In genomic region chr9:36036780-36037579, GRCh38 we compare ENCODE assay signal across 8 cellular contexts. TPM values are rescaled to one million over a fixed set of nuclear protein-coding genes. Genes with fewer than 3 reads are reported as not detected.
DNase-seq lines count a peak whose midpoint lies in the region; ATAC-seq and TF ChIP-seq lines count a peak whose summit lies in the region.

A gene with protein sequence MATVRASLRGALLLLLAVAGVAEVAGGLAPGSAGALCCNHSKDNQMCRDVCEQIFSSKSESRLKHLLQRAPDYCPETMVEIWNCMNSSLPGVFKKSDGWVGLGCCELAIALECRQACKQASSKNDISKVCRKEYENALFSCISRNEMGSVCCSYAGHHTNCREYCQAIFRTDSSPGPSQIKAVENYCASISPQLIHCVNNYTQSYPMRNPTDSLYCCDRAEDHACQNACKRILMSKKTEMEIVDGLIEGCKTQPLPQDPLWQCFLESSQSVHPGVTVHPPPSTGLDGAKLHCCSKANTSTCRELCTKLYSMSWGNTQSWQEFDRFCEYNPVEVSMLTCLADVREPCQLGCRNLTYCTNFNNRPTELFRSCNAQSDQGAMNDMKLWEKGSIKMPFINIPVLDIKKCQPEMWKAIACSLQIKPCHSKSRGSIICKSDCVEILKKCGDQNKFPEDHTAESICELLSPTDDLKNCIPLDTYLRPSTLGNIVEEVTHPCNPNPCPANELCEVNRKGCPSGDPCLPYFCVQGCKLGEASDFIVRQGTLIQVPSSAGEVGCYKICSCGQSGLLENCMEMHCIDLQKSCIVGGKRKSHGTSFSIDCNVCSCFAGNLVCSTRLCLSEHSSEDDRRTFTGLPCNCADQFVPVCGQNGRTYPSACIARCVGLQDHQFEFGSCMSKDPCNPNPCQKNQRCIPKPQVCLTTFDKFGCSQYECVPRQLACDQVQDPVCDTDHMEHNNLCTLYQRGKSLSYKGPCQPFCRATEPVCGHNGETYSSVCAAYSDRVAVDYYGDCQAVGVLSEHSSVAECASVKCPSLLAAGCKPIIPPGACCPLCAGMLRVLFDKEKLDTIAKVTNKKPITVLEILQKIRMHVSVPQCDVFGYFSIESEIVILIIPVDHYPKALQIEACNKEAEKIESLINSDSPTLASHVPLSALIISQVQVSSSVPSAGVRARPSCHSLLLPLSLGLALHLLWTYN (plus strand): TSS chr9:36036913. CDS start chr9:36036999, 86 bp downstream.

- H3K4me1 Mint-ChIP-seq in CD8-positive, alpha-beta memory T cell, result peaks cover 37 to 48% (median 45%) of the 10 kb centered on the region in 3 donors
- H3K4me1 Mint-ChIP-seq in activated T-helper 17 cell treated with anti-CD3 and anti-CD28 coated beads, Interleukin-2, amount 50 U/mL, for 72 hours, result peaks cover 20% of the 10 kb centered on the region
- peaks cover 27 to 50% (median 46%) of the 10 kb centered on the region in 7 donors for H3K4me1 Mint-ChIP-seq in naive thymus-derived CD4-positive, alpha-beta T cell
- H3K4me1 Mint-ChIP-seq in stimulated activated effector memory CD8-positive, alpha-beta T cell treated with anti-CD3 and anti-CD28 coated beads, Interleukin-12 subunit alpha, Interleukin-12 subunit beta, amount 100 ng/mL, for 72 hours, result peaks cover 29% of the 10 kb centered on the region

- TF ChIP-seq CTCF in GM20000 (IDR thresholded peaks at IDR 0.05; ENCODE audit: extremely low read depth, missing control alignments), result no peak
- no peak for TF ChIP-seq CTCF in fibroblast of mammary gland (conservative IDR thresholded peaks at IDR 0.05; ENCODE audit: control insufficient read depth, insufficient read depth, low read depth, low read length)

- H3K4me1 ChIP-seq in CD8-positive, alpha-beta memory T cell (ENCODE audit: insufficient read depth, low read length), result peaks cover 25% of the 10 kb centered on the region
- H3K4me1 ChIP-seq in naive thymus-derived CD4-positive, alpha-beta T cell (ENCODE audit: control insufficient read depth in 2 of 2, insufficient read depth in 2 of 2, low read length in 2 of 2), result peaks cover 0 to 31% of the 10 kb centered on the region in 2 donors

- H3K27ac ChIP-seq in CD8-positive, alpha-beta memory T cell (ENCODE audit: low read depth, low read length), result peak within 1 kb of the TSS; percentile 25
- peak within 1 kb of the TSS; percentile 72 for H3K27ac ChIP-seq in naive thymus-derived CD4-positive, alpha-beta T cell (ENCODE audit: low read depth, low read length)

- no peaks in the 10 kb centered on the region for H3K9me3 Mint-ChIP-seq in CD8-positive, alpha-beta memory T cell
- H3K9me3 Mint-ChIP-seq in activated T-helper 17 cell treated with anti-CD3 and anti-CD28 coated beads, Interleukin-2, amount 50 U/mL, for 72 hours, result no peaks in the 10 kb centered on the region
- no peaks in the 10 kb centered on the region for H3K9me3 Mint-ChIP-seq in naive thymus-derived CD4-positive, alpha-beta T cell
- no peaks in the 10 kb centered on the region for H3K9me3 Mint-ChIP-seq in stimulated activated effector memory CD8-positive, alpha-beta T cell treated with anti-CD3 and anti-CD28 coated beads, Interleukin-12 subunit alpha, Interleukin-12 subunit beta, amount 100 ng/mL, for 72 hours

- peak; percentile 77 to 86 (median 83) for DNase-seq in CD8-positive, alpha-beta memory T cell
- DNase-seq in GM20000 (ENCODE audit: low spot score) (peak; percentile 95), HuH-7 (ENCODE audit: low spot score) (peak; percentile 74), OCI-M2 (lab: John Stamatoyannopoulos, UW; ENCODE audit: unreplicated experiment) (peak; percentile 7), fibroblast of mammary gland (ENCODE audit: low read depth) (peak; percentile 92)
- peak; percentile 70 to 95 (median 80) for DNase-seq in naive thymus-derived CD4-positive, alpha-beta T cell
- DNase-seq in stimulated activated effector memory CD8-positive, alpha-beta T cell treated with anti-CD3 and anti-CD28 coated beads, Interleukin-12 subunit alpha, Interleukin-12 subunit beta, amount 100 ng/mL, for 72 hours (ENCODE audit: low spot score in 2 of 2), result peak; percentile 83 to 91

- H3K36me3 ChIP-seq in CD8-positive, alpha-beta memory T cell (ENCODE audit: insufficient read depth, low read length), result no peaks in the 10 kb centered on the region
- H3K36me3 ChIP-seq in naive thymus-derived CD4-positive, alpha-beta T cell (ENCODE audit: control insufficient read depth in 2 of 3, insufficient read depth in 3 of 3, low read length in 3 of 3), result peaks cover 0 to 7% (median 0%) of the 10 kb centered on the region in 3 experiments

- peak within 1 kb of the TSS; percentile 68 for H3K4me3 ChIP-seq in CD8-positive, alpha-beta memory T cell (ENCODE audit: low read length)
- peak within 1 kb of the TSS; percentile 80 for H3K4me3 ChIP-seq in fibroblast of mammary gland (ENCODE audit: control insufficient read depth, low read depth, low read length)
- peak within 1 kb of the TSS; percentile 69 for H3K4me3 ChIP-seq in naive thymus-derived CD4-positive, alpha-beta T cell (ENCODE audit: low read length)

- H3K27me3 ChIP-seq in CD8-positive, alpha-beta memory T cell (ENCODE audit: insufficient read depth, low read length, poor library complexity, severe bottlenecking), result no peaks in the 10 kb centered on the region
- no peaks in the 10 kb centered on the region for H3K27me3 ChIP-seq in naive thymus-derived CD4-positive, alpha-beta T cell (ENCODE audit: control insufficient read depth in 2 of 2, insufficient read depth in 2 of 2, low read length in 2 of 2)

- ATAC-seq in activated T-helper 17 cell treated with anti-CD3 and anti-CD28 coated beads, Interleukin-2, amount 50 U/mL, for 72 hours (replicated peaks), result peak; percentile 97
- ATAC-seq in naive thymus-derived CD4-positive, alpha-beta T cell, result peak; percentile 98
- ATAC-seq in stimulated activated effector memory CD8-positive, alpha-beta T cell treated with anti-CD3 and anti-CD28 coated beads, Interleukin-12 subunit alpha, Interleukin-12 subunit beta, amount 100 ng/mL, for 72 hours, result peak; percentile 96

- intact Hi-C loops in naive thymus-derived CD4-positive, alpha-beta T cell (cut with micrococcal nuclease), result loop anchor here in 1 of 2 donors (1.0 to 5.0 kb wide), 4 partner anchors 56 to 290 kb away; partner anchors contain the start of genes CCIN, CLTA, GBA2 and RGP1

- peak within 1 kb of the TSS in 7 of 8 donors; percentile 21 to 94 (median 82) for H3K27ac Mint-ChIP-seq in CD8-positive, alpha-beta memory T cell
- peak within 1 kb of the TSS; percentile 81 for H3K27ac Mint-ChIP-seq in activated T-helper 17 cell treated with anti-CD3 and anti-CD28 coated beads, Interleukin-2, amount 50 U/mL, for 72 hours
- H3K27ac Mint-ChIP-seq in naive thymus-derived CD4-positive, alpha-beta T cell, result peak within 1 kb of the TSS; percentile 55 to 90 (median 81)
- H3K27ac Mint-ChIP-seq in stimulated activated effector memory CD8-positive, alpha-beta T cell treated with anti-CD3 and anti-CD28 coated beads, Interleukin-12 subunit alpha, Interleukin-12 subunit beta, amount 100 ng/mL, for 72 hours, result peak within 1 kb of the TSS; percentile 79

- H3K9me3 ChIP-seq in CD8-positive, alpha-beta memory T cell (ENCODE audit: low read length), result no peaks in the 10 kb centered on the region
- H3K9me3 ChIP-seq in naive thymus-derived CD4-positive, alpha-beta T cell (ENCODE audit: control insufficient read depth in 2 of 3, low read length in 3 of 3), result no peaks in the 10 kb centered on the region

- peaks cover 0 to 4% (median 0%) of the 10 kb centered on the region in 3 donors for H3K36me3 Mint-ChIP-seq in CD8-positive, alpha-beta memory T cell
- H3K36me3 Mint-ChIP-seq in activated T-helper 17 cell treated with anti-CD3 and anti-CD28 coated beads, Interleukin-2, amount 50 U/mL, for 72 hours (ENCODE audit: low read depth), result no peaks in the 10 kb centered on the region
- H3K36me3 Mint-ChIP-seq in naive thymus-derived CD4-positive, alpha-beta T cell, result peaks cover 0 to 3% (median 0%) of the 10 kb centered on the region in 5 donors
- no peaks in the 10 kb centered on the region for H3K36me3 Mint-ChIP-seq in stimulated activated effector memory CD8-positive, alpha-beta T cell treated with anti-CD3 and anti-CD28 coated beads, Interleukin-12 subunit alpha, Interleukin-12 subunit beta, amount 100 ng/mL, for 72 hours

- POLR2A ChIA-PET in CD8-positive, alpha-beta memory T cell (lab: Charles Lee), result interaction anchor here (0.8 kb wide), 1 partner anchor 43 kb away, joined by 4 read pairs; no protein-coding TSS in a partner anchor
- POLR2A ChIA-PET in naive thymus-derived CD4-positive, alpha-beta T cell (lab: Charles Lee), result no interaction called here

- H3K4me3 Mint-ChIP-seq in CD8-positive, alpha-beta memory T cell, result peak within 1 kb of the TSS; percentile 84 to 97 (median 89)
- peak within 1 kb of the TSS; percentile 90 for H3K4me3 Mint-ChIP-seq in activated T-helper 17 cell treated with anti-CD3 and anti-CD28 coated beads, Interleukin-2, amount 50 U/mL, for 72 hours
- peak within 1 kb of the TSS; percentile 86 to 98 (median 92) for H3K4me3 Mint-ChIP-seq in naive thymus-derived CD4-positive, alpha-beta T cell
- peak within 1 kb of the TSS; percentile 81 for H3K4me3 Mint-ChIP-seq in stimulated activated effector memory CD8-positive, alpha-beta T cell treated with anti-CD3 and anti-CD28 coated beads, Interleukin-12 subunit alpha, Interleukin-12 subunit beta, amount 100 ng/mL, for 72 hours

- peaks cover 4 to 9% of the 10 kb centered on the region in 2 donors for H3K27me3 Mint-ChIP-seq in CD8-positive, alpha-beta memory T cell
- peaks cover 5% of the 10 kb centered on the region for H3K27me3 Mint-ChIP-seq in activated T-helper 17 cell treated with anti-CD3 and anti-CD28 coated beads, Interleukin-2, amount 50 U/mL, for 72 hours
- H3K27me3 Mint-ChIP-seq in naive thymus-derived CD4-positive, alpha-beta T cell, result peaks cover 0 to 21% (median 0%) of the 10 kb centered on the region in 5 donors

- CTCF ChIA-PET in CD8-positive, alpha-beta memory T cell (lab: Charles Lee), result interaction anchor here (1.2 to 3.0 kb wide), 2 partner anchors 14 to 29 kb away, joined by 5 to 14 read pairs; no protein-coding TSS in a partner anchor
- CTCF ChIA-PET in naive thymus-derived CD4-positive, alpha-beta T cell (lab: Charles Lee), result interaction anchor here (0.6 to 1.0 kb wide), 4 partner anchors 14 to 301 kb away, joined by 3 to 4 read pairs (median 3); no protein-coding TSS in a partner anchor

RNA-seq across cellular contexts. Expression of the gene that starts here (rescaled TPM):
- 1 to 10 TPM; 3.7 to 4.3 TPM for total RNA-seq in CD8-positive, alpha-beta memory T cell
- polyA plus RNA-seq in CD8-positive, alpha-beta memory T cell, result 15.0 TPM
- 1 to 10 TPM; 4.2 to 5.4 TPM for total RNA-seq in activated T-helper 17 cell treated with anti-CD3 and anti-CD28 coated beads, Interleukin-2, amount 50 U/mL, for 72 hours
- total RNA-seq in naive thymus-derived CD4-positive, alpha-beta T cell, result 10 to 100 TPM in 3 of 5 experiments, 1 to 10 TPM in 2; 7.4 to 16.7 (median 13.3) TPM
- 10 to 100 TPM; 23.7 to 26.2 TPM for polyA plus RNA-seq in naive thymus-derived CD4-positive, alpha-beta T cell

Comparison
In these comparisons a context has a peak if more than half of its experiments do, and no peak if none do; other contexts are left out.
1. Peak in every context shown above with its lines: DNase-seq, ATAC-seq, H3K4me3 ChIP-seq and H3K27ac ChIP-seq.
2. DNase-seq: peak in every context shown above with its lines; median percentile 95 in GM20000; 92 in fibroblast of mammary gland; 87 in stimulated activated effector memory CD8-positive, alpha-beta T cell treated with anti-CD3 and anti-CD28 coated beads, Interleukin-12 subunit alpha, Interleukin-12 subunit beta, amount 100 ng/mL, for 72 hours; 83 in CD8-positive, alpha-beta memory T cell; 80 in naive thymus-derived CD4-positive, alpha-beta T cell; 74 in HuH-7; 7 in OCI-M2.